ENCODE assay signal across 20 cellular contexts in the genomic region with DNA sequence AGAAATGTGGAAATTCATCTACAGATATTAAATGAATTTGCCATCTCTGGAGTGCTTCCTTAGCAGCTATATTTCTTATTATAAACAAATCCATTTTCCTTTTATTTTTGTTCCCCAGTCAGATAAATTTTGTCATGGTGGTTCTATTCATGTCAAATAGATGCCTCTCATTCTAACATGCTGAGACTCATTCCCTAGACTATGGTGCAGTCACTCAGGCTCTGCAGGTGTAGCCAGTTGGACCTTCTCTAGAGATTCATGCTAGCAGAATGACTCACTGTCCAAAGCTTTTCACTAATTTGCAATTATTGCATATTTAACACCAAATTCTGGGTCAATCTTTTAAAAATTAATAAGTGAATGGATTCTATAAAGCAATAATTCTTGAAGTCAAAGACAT.
DNase-seq lines count a peak whose midpoint lies in the region; ATAC-seq, FAIRE-seq and TF ChIP-seq lines count a peak whose summit lies in the region.
"Had no signal": no experiment of that assay in that cellular context is flagged by ENCODE, and none has a peak within 500 bp of the region (broad histone marks: within the 10 kb centered on the region; RNA-seq: fewer than 3 reads in every experiment).

No MANE protein-coding gene starts in this region.

- H3K4me1 ChIP-seq in foreskin keratinocyte = peaks cover 5% of the 10 kb centered on the region
- H3K4me1 ChIP-seq in stomach = no peaks in the 10 kb centered on the region
- H3K4me1 ChIP-seq: A549 had no signal

- no peak overlapping the region for H3K27ac ChIP-seq in foreskin keratinocyte
- H3K27ac ChIP-seq in stomach = no peak overlapping the region
- H3K27ac ChIP-seq: 22Rv1, A549, C4-2B had no signal

- H3K36me3 ChIP-seq in bronchial epithelial cell (ENCODE audit: control insufficient read depth, insufficient read depth, low read length) (no peaks in the 10 kb centered on the region), stomach (no peaks in the 10 kb centered on the region)

- no peaks in the 10 kb centered on the region for H3K4me1 Mint-ChIP-seq in CD14-positive monocyte
- H3K4me1 Mint-ChIP-seq: CD4-positive, alpha-beta memory T cell; H9 had no signal

- H3K4me3 Mint-ChIP-seq in CD14-positive monocyte = no peak overlapping the region
- H3K4me3 Mint-ChIP-seq: CD4-positive, alpha-beta memory T cell; H9 had no signal

- peaks cover 0 to 4% (median 0%) of the 10 kb centered on the region in 4 donors for H3K9me3 ChIP-seq in stomach
- H3K9me3 ChIP-seq: A549 had no signal

- no peak overlapping the region for H3K4me3 ChIP-seq in bronchial epithelial cell (ENCODE audit: low read depth, low read length)
- no peak overlapping the region for H3K4me3 ChIP-seq in stomach
- H3K4me3 ChIP-seq: A549, GM12878 had no signal

- FAIRE-seq in bronchial epithelial cell (lab: Jason Lieb, UNC) = no peak
- FAIRE-seq: A549, GM12878, GM19239, H1, HepG2 had no signal

- TF ChIP-seq CTCF in bronchial epithelial cell (IDR thresholded peaks at IDR 0.05; ENCODE audit: insufficient read depth, low read length, severe bottlenecking) (no peak), foreskin keratinocyte (conservative IDR thresholded peaks at IDR 0.05) (no peak), stomach (IDR thresholded peaks at IDR 0.05) (no peak), CD14-positive monocyte (IDR thresholded peaks at IDR 0.05) (no peak)

- H3K27me3 Mint-ChIP-seq in CD14-positive monocyte (ENCODE audit: low read depth in 3 of 3) = no peaks in the 10 kb centered on the region
- H3K27me3 Mint-ChIP-seq: CD4-positive, alpha-beta memory T cell had no signal

- no peaks in the 10 kb centered on the region for H3K27me3 ChIP-seq in bronchial epithelial cell (ENCODE audit: control insufficient read depth, insufficient read depth, low read length)
- no peaks in the 10 kb centered on the region for H3K27me3 ChIP-seq in foreskin keratinocyte
- no peaks in the 10 kb centered on the region for H3K27me3 ChIP-seq in stomach

- no peak for TF ChIP-seq EP300 in stomach (IDR thresholded peaks at IDR 0.05)

- DNase-seq in DMS53 (lab: John Stamatoyannopoulos, UW) (peak; percentile 14), DMS53 treated with DMSO at 0.1 percent for 48 hours (lab: John Stamatoyannopoulos, UW; ENCODE audit: unreplicated experiment) (no peak), bronchial epithelial cell (ENCODE audit: low read depth) (peak; percentile 87), foreskin keratinocyte (peak; percentile 53 to 85), stomach (no peak), CD14-positive monocyte (ENCODE audit: low spot score) (no peak)
- DNase-seq in activated effector memory CD4-positive, alpha-beta T cell treated with Interleukin-2 at 50 U/mL for 16 hours = no peak
- DNase-seq: AML-193; CD4-positive, alpha-beta memory T cell; DMS153; DND-41; EL; H9 had no signal

- TF ChIP-seq POLR2A in stomach (IDR thresholded peaks at IDR 0.05) = no peak

- intact Hi-C loops in stomach (cut with DNase I; ENCODE audit: low total_unique reads) (no loop called here), CD14-positive monocyte (cut with micrococcal nuclease) (no loop called here)

- no peak overlapping the region for H3K27ac Mint-ChIP-seq in CD14-positive monocyte
- H3K27ac Mint-ChIP-seq: CD4-positive, alpha-beta memory T cell; H9 had no signal

- H3K9me3 Mint-ChIP-seq in CD14-positive monocyte = peaks cover 0 to 5% (median 0%) of the 10 kb centered on the region in 7 donors
- H3K9me3 Mint-ChIP-seq: H9 had no signal

- H3K36me3 Mint-ChIP-seq in CD14-positive monocyte = no peaks in the 10 kb centered on the region
- H3K36me3 Mint-ChIP-seq: CD4-positive, alpha-beta memory T cell had no signal

- peak; percentile 100 for ATAC-seq in foreskin keratinocyte
- ATAC-seq: A549, GM12878, HepG2 had no signal

Comparison
In these comparisons a context has a peak if more than half of its experiments do, and no peak if none do; other contexts are left out.
1. DNase-seq: peak in DMS53 (single experiment), bronchial epithelial cell (single experiment) and foreskin keratinocyte (2 of 2); none in DMS53 treated with DMSO at 0.1 percent for 48 hours (single experiment), activated effector memory CD4-positive, alpha-beta T cell treated with Interleukin-2 at 50 U/mL for 16 hours (single experiment), stomach (single experiment) and CD14-positive monocyte (single experiment).